23 cellular contexts compared by ENCODE assay signal in the genomic region with DNA sequence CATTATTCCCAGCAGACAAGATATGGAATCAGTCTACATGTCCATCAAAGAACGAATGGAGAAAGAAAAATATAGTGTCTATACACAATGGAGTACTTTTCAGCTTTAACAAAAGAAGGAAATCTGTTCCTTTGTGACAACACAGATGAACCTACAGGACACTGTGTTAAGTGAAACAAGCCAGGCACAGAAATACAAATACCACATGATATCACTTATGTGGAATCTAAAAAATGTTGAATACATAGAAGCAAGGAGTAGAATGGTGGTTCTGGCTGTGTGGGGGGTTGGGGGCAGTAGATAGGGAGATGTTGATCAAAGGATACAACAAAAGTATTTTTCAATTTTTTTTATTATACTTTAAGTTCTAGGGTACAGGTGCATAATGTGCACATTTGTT.
A peak's percentile ranks its signal among the peaks of the same experiment; 100 is the strongest.
DNase-seq lines count a peak whose midpoint lies in the region; ATAC-seq, FAIRE-seq and TF ChIP-seq lines count a peak whose summit lies in the region.
"Had no signal": no experiment of that assay in that cellular context is flagged by ENCODE, and none has a peak within 500 bp of the region (broad histone marks: within the 10 kb centered on the region; RNA-seq: fewer than 3 reads in every experiment).

No MANE protein-coding gene starts in this region.

- ATAC-seq in GM21529 (IDR thresholded peaks at IDR 0.05; ENCODE audit: unreplicated experiment): no peak
- ATAC-seq: GM12878 had no signal

- no peak for FAIRE-seq in RCC 7860 (lab: Jason Lieb, UNC)
- FAIRE-seq: D721Med, GM12878, GM18507, H1 had no signal

- peak; percentile 26 for DNase-seq in RCC 7860 (ENCODE audit: low spot score)
- DNase-seq in endothelial cell (ENCODE audit: low spot score): no peak
- DNase-seq in kidney tubule cell (ENCODE audit: low spot score): peak; percentile 72
- DNase-seq in activated T-helper 2 cell treated with anti-CD3 and anti-CD28 coated beads, Interferon-gamma antibody, Interleukin-2, Interleukin-4, amounts not matched to agents 10 μg/mL and 5 μg/mL and 100 μg/mL, durations not matched to agents 14 hours and 24 hours and 36 hours (ENCODE audit: low spot score): no peak
- DNase-seq in NCI-H1694 treated with DMSO at 0.1 percent for 48 hours (lab: John Stamatoyannopoulos, UW): no peak
- no peak for DNase-seq in stomach
- DNase-seq: AML-193; BE2C; CD4-positive, alpha-beta T cell; CD8-positive, alpha-beta memory T cell; DMS 273 treated with DMSO at 0.1 percent for 48 hours; DMS79; EL; GDM1; H7; HCEC 1CT had no signal

- 44 to 70% (median 67%) methylated on average over 1 of the region's 1 CpG for WGBS in stomach, 5 donors

- no peak overlapping the region for H3K4me3 Mint-ChIP-seq in endothelial cell (ENCODE audit: unreplicated experiment)
- no peak overlapping the region for H3K4me3 Mint-ChIP-seq in activated T-helper 2 cell treated with anti-CD3 and anti-CD28 coated beads, Interferon-gamma antibody, Interleukin-2, Interleukin-4, amounts not matched to agents 10 μg/mL and 5 μg/mL and 100 μg/mL, durations not matched to agents 14 hours and 24 hours and 36 hours (ENCODE audit: low read depth)
- H3K4me3 Mint-ChIP-seq: CD14-positive monocyte; CD4-positive, alpha-beta T cell; CD8-positive, alpha-beta memory T cell had no signal

- no peak overlapping the region for H3K27ac ChIP-seq in stomach
- H3K27ac ChIP-seq: BLaER1 treated with 17β-estradiol and CSF1 and Interleukin-3, amounts not matched to agents 10 nM and 100 nM had no signal

- H3K9me3 ChIP-seq in stomach: no peaks in the 10 kb centered on the region
- H3K9me3 ChIP-seq: BE2C; BLaER1 treated with 17β-estradiol and CSF1 and Interleukin-3, amounts not matched to agents 10 nM and 100 nM had no signal

- H3K4me3 ChIP-seq in stomach: no peak overlapping the region
- H3K4me3 ChIP-seq: BLaER1 treated with 17β-estradiol and CSF1 and Interleukin-3, amounts not matched to agents 10 nM and 100 nM; GM12878 had no signal

- H3K9me3 Mint-ChIP-seq in endothelial cell (ENCODE audit: unreplicated experiment): no peaks in the 10 kb centered on the region
- H3K9me3 Mint-ChIP-seq in activated T-helper 2 cell treated with anti-CD3 and anti-CD28 coated beads, Interferon-gamma antibody, Interleukin-2, Interleukin-4, amounts not matched to agents 10 μg/mL and 5 μg/mL and 100 μg/mL, durations not matched to agents 14 hours and 24 hours and 36 hours: no peaks in the 10 kb centered on the region

- H3K27me3 Mint-ChIP-seq in endothelial cell (ENCODE audit: unreplicated experiment): no peaks in the 10 kb centered on the region
- no peaks in the 10 kb centered on the region for H3K27me3 Mint-ChIP-seq in activated T-helper 2 cell treated with anti-CD3 and anti-CD28 coated beads, Interferon-gamma antibody, Interleukin-2, Interleukin-4, amounts not matched to agents 10 μg/mL and 5 μg/mL and 100 μg/mL, durations not matched to agents 14 hours and 24 hours and 36 hours (ENCODE audit: low read depth)
- H3K27me3 Mint-ChIP-seq: CD4-positive, alpha-beta T cell had no signal

- intact Hi-C loops in activated T-helper 2 cell treated with anti-CD3 and anti-CD28 coated beads, Interferon-gamma antibody, Interleukin-2, Interleukin-4, amounts not matched to agents 10 μg/mL and 5 μg/mL and 100 μg/mL, durations not matched to agents 14 hours and 24 hours and 36 hours (cut with micrococcal nuclease): no loop called here
- intact Hi-C loops in stomach (cut with DNase I; ENCODE audit: low total_unique reads): no loop called here

- H3K4me1 Mint-ChIP-seq in endothelial cell (ENCODE audit: unreplicated experiment): peaks cover 5% of the 10 kb centered on the region
- H3K4me1 Mint-ChIP-seq in activated T-helper 2 cell treated with anti-CD3 and anti-CD28 coated beads, Interferon-gamma antibody, Interleukin-2, Interleukin-4, amounts not matched to agents 10 μg/mL and 5 μg/mL and 100 μg/mL, durations not matched to agents 14 hours and 24 hours and 36 hours (ENCODE audit: low read depth): no peaks in the 10 kb centered on the region
- H3K4me1 Mint-ChIP-seq: CD14-positive monocyte; CD8-positive, alpha-beta memory T cell had no signal

- H3K27ac Mint-ChIP-seq in endothelial cell (ENCODE audit: unreplicated experiment): peak overlapping the region; percentile 76
- no peak overlapping the region for H3K27ac Mint-ChIP-seq in activated T-helper 2 cell treated with anti-CD3 and anti-CD28 coated beads, Interferon-gamma antibody, Interleukin-2, Interleukin-4, amounts not matched to agents 10 μg/mL and 5 μg/mL and 100 μg/mL, durations not matched to agents 14 hours and 24 hours and 36 hours
- H3K27ac Mint-ChIP-seq: CD14-positive monocyte; CD4-positive, alpha-beta T cell; CD8-positive, alpha-beta memory T cell had no signal

- no peak for TF ChIP-seq CTCF in endothelial cell (IDR thresholded peaks at IDR 0.05; ENCODE audit: unreplicated experiment)
- no peak for TF ChIP-seq CTCF in stomach (IDR thresholded peaks at IDR 0.05)

- H3K4me1 ChIP-seq in stomach: no peaks in the 10 kb centered on the region
- H3K4me1 ChIP-seq: BE2C had no signal

- H3K36me3 ChIP-seq in stomach: no peaks in the 10 kb centered on the region
- H3K36me3 ChIP-seq: BE2C; BLaER1 treated with 17β-estradiol and CSF1 and Interleukin-3, amounts not matched to agents 10 nM and 100 nM had no signal

- no peaks in the 10 kb centered on the region for H3K36me3 Mint-ChIP-seq in endothelial cell (ENCODE audit: low read depth, unreplicated experiment)
- H3K36me3 Mint-ChIP-seq in activated T-helper 2 cell treated with anti-CD3 and anti-CD28 coated beads, Interferon-gamma antibody, Interleukin-2, Interleukin-4, amounts not matched to agents 10 μg/mL and 5 μg/mL and 100 μg/mL, durations not matched to agents 14 hours and 24 hours and 36 hours (ENCODE audit: low read depth): no peaks in the 10 kb centered on the region
- H3K36me3 Mint-ChIP-seq: CD14-positive monocyte; CD8-positive, alpha-beta memory T cell had no signal

- no peak for TF ChIP-seq EP300 in stomach (IDR thresholded peaks at IDR 0.05)

- no peaks in the 10 kb centered on the region for H3K27me3 ChIP-seq in stomach
- H3K27me3 ChIP-seq: BE2C; BLaER1 treated with 17β-estradiol and CSF1 and Interleukin-3, amounts not matched to agents 10 nM and 100 nM had no signal

- no peak for TF ChIP-seq POLR2A in stomach (IDR thresholded peaks at IDR 0.05)

Comparison
In these comparisons a context has a peak if more than half of its experiments do, and no peak if none do; other contexts are left out.
1. DNase-seq: peak in RCC 7860 (single experiment) and kidney tubule cell (single experiment); none in endothelial cell (single experiment), activated T-helper 2 cell treated with anti-CD3 and anti-CD28 coated beads, Interferon-gamma antibody, Interleukin-2, Interleukin-4, amounts not matched to agents 10 μg/mL and 5 μg/mL and 100 μg/mL, durations not matched to agents 14 hours and 24 hours and 36 hours (single experiment), NCI-H1694 treated with DMSO at 0.1 percent for 48 hours (single experiment) and stomach (single experiment).